In genomic region chr2:215107229-215108056, GRCh38 we compare ENCODE assay signal across 23 cellular contexts. TPM values are rescaled to one million over a fixed set of nuclear protein-coding genes. Genes with fewer than 3 reads are reported as not detected.
DNase-seq lines count a peak whose midpoint lies in the region; ATAC-seq, FAIRE-seq and TF ChIP-seq lines count a peak whose summit lies in the region.
"Had no signal": no experiment of that assay in that cellular context is flagged by ENCODE, and none has a peak within 500 bp of the region (broad histone marks: within the 10 kb centered on the region; RNA-seq: fewer than 3 reads in every experiment).

No MANE protein-coding gene starts in this region.

- H3K27ac ChIP-seq in lower lobe of right lung, result no peak overlapping the region
- no peak overlapping the region for H3K27ac ChIP-seq in brain microvascular endothelial cell

- TF ChIP-seq CTCF in bronchial epithelial cell (IDR thresholded peaks at IDR 0.05; ENCODE audit: insufficient read depth, low read length, severe bottlenecking) (no peak), lower lobe of right lung (IDR thresholded peaks at IDR 0.05) (no peak), brain microvascular endothelial cell (IDR thresholded peaks at IDR 0.05; ENCODE audit: low read depth, low read length, missing control alignments) (no peak), GM13977 (IDR thresholded peaks at IDR 0.05; ENCODE audit: extremely low read depth, insufficient read depth, missing control alignments) (no peak)

- intact Hi-C loops in lower lobe of right lung (cut with DNase I), result no loop called here

- H3K4me3 ChIP-seq in bronchial epithelial cell (ENCODE audit: low read depth, low read length) (no peak overlapping the region), lower lobe of right lung (no peak overlapping the region), brain microvascular endothelial cell (ENCODE audit: low read depth, low read length) (no peak overlapping the region)

- H3K9me3 ChIP-seq in lower lobe of right lung, result no peaks in the 10 kb centered on the region

- H3K4me1 ChIP-seq in lower lobe of right lung, result no peaks in the 10 kb centered on the region

- FAIRE-seq in bronchial epithelial cell (lab: Jason Lieb, UNC), result peak; percentile 97
- FAIRE-seq: GM18507, H1, HepG2, RCC 7860 had no signal

- DNase-seq in DMS79 treated with DMSO at 0.1 percent for 48 hours (lab: John Stamatoyannopoulos, UW), result peak; percentile 10
- DNase-seq in NCI-H524 (lab: John Stamatoyannopoulos, UW), result peak; percentile 15 to 88
- DNase-seq in bronchial epithelial cell (ENCODE audit: low read depth), result peak; percentile 50
- no peak for DNase-seq in lower lobe of right lung
- no peak for DNase-seq in brain microvascular endothelial cell
- DNase-seq in GM13977 (ENCODE audit: low spot score), result no peak
- no peak for DNase-seq in anterior cingulate cortex (lab: John Stamatoyannopoulos, UW)
- no peak for DNase-seq in NCI-H2227 (lab: John Stamatoyannopoulos, UW; ENCODE audit: unreplicated experiment)
- DNase-seq: GDM1, KBM-7, NCI-H1436, NCI-H1930, NCI-H2171, NCI-H774, Right ventricle myocardium superior had no signal

- H3K27me3 ChIP-seq in bronchial epithelial cell (ENCODE audit: control insufficient read depth, insufficient read depth, low read length) (no peaks in the 10 kb centered on the region), lower lobe of right lung (ENCODE audit: low read depth) (no peaks in the 10 kb centered on the region), brain microvascular endothelial cell (replicated peaks) (no peaks in the 10 kb centered on the region)

- in situ Hi-C loops in brain microvascular endothelial cell (cut with HindIII; ENCODE audit: low pct_ligation_motif_present, low sequenced_read_pairs) (no loop called here), GM13977 (cut with MboI; ENCODE audit: low pct_unique_long_range_greater_than_20kb, low sequenced_read_pairs, unreplicated experiment) (no loop called here)

- H3K36me3 ChIP-seq in bronchial epithelial cell (ENCODE audit: control insufficient read depth, insufficient read depth, low read length) (no peaks in the 10 kb centered on the region), lower lobe of right lung (no peaks in the 10 kb centered on the region), brain microvascular endothelial cell (replicated peaks) (no peaks in the 10 kb centered on the region)

- ATAC-seq in lower lobe of right lung, result peak; percentile 72 to 78
- ATAC-seq: HepG2, SK-N-SH treated with all-trans-retinoic acid at 6 μM for 48 hours had no signal

RNA-seq across cellular contexts. Expression of gene ABCA12, which starts 31.0 kb away (rescaled TPM):
- total RNA-seq in bronchial epithelial cell (7.1 and 23.7 TPM in 2 replicates), lower lobe of right lung (not detected)
- total RNA-seq: B cell, H1, NCI-H460, OCI-LY7, Right ventricle myocardium superior had no signal

Comparison
In these comparisons a context has a peak if more than half of its experiments do, and no peak if none do; other contexts are left out.
1. DNase-seq: peak in DMS79 treated with DMSO at 0.1 percent for 48 hours (single experiment), NCI-H524 (2 of 2) and bronchial epithelial cell (single experiment); none in lower lobe of right lung (single experiment), brain microvascular endothelial cell (single experiment), GM13977 (single experiment), anterior cingulate cortex (0 of 58) and NCI-H2227 (single experiment).